In genomic region chr6:30613251-30614043, GRCh38 we compare ENCODE assay signal across 8 cellular contexts. TPM values are rescaled to one million over a fixed set of nuclear protein-coding genes. Genes with fewer than 3 reads are reported as not detected.
A peak's percentile ranks its signal among the peaks of the same experiment; 100 is the strongest.
DNase-seq lines count a peak whose midpoint lies in the region; ATAC-seq, FAIRE-seq and TF ChIP-seq lines count a peak whose summit lies in the region.

No MANE protein-coding gene starts in this region.

- intact Hi-C loops in psoas muscle (cut with DNase I), result loop anchor here in 1 of 2 donors (5.0 kb wide), 1 partner anchor 36 kb away; no protein-coding TSS in a partner anchor

- no peak for ATAC-seq in psoas muscle

- H3K36me3 ChIP-seq in Peyer's patch (peaks cover 0 to 28% (median 2%) of the 10 kb centered on the region in 3 donors), psoas muscle (ENCODE audit: insufficient read depth in 1 of 2, low read depth in 1 of 2) (peaks cover 4 to 27% of the 10 kb centered on the region in 2 donors)

- FAIRE-seq in GM12891 (lab: Jason Lieb, UNC), result no peak

- no peaks in the 10 kb centered on the region for H3K27me3 ChIP-seq in Peyer's patch
- no peaks in the 10 kb centered on the region for H3K27me3 ChIP-seq in psoas muscle (ENCODE audit: insufficient read depth in 3 of 3, low read length in 2 of 3)

- peaks cover 0 to 35% (median 6%) of the 10 kb centered on the region in 4 donors for H3K4me1 ChIP-seq in Peyer's patch
- peaks cover 43% of the 10 kb centered on the region for H3K4me1 ChIP-seq in psoas muscle

- DNase-seq in GM12891 (ENCODE audit: insufficient read length, low spot score) (no peak), Peyer's patch (no peak), epithelial cell of esophagus (ENCODE audit: low read depth) (peak; percentile 58), psoas muscle (no peak), DMS53 treated with DMSO at 0.1 percent for 48 hours (lab: John Stamatoyannopoulos, UW; ENCODE audit: unreplicated experiment) (no peak), ecto neural progenitor cell (ENCODE audit: low spot score) (no peak)
- no peak for DNase-seq in stimulated activated naive CD4-positive, alpha-beta T cell treated with Interleukin-2 at 50 U/mL for 16 hours (lab: John Stamatoyannopoulos, UW)
- no peak for DNase-seq in NK-92 treated with Interleukin-12 subunit alpha and Interleukin-12 subunit beta, amount 100 ng/mL, for 24 hours (lab: John Stamatoyannopoulos, UW)

- peak; percentile 57; the same call in 1 of the 2 replicates for TF ChIP-seq POLR2A in GM12891 (IDR thresholded peaks at IDR 0.05; ENCODE audit: low read depth, low read length)
- TF ChIP-seq POLR2A in Peyer's patch (IDR thresholded peaks at IDR 0.05), result no peak

- no peaks in the 10 kb centered on the region for H3K9me3 ChIP-seq in Peyer's patch
- no peaks in the 10 kb centered on the region for H3K9me3 ChIP-seq in psoas muscle

- H3K27ac ChIP-seq in Peyer's patch, result peak overlapping the region in 3 of 4 donors; percentile 23 to 97 (median 87)
- peak overlapping the region; percentile 99 for H3K27ac ChIP-seq in psoas muscle

- peak overlapping the region in 1 of 4 donors; percentile 86 for H3K4me3 ChIP-seq in Peyer's patch
- H3K4me3 ChIP-seq in epithelial cell of esophagus (ENCODE audit: low read length), result no peak overlapping the region
- H3K4me3 ChIP-seq in psoas muscle, result peak overlapping the region; percentile 84

- TF ChIP-seq CTCF in Peyer's patch (IDR thresholded peaks at IDR 0.05) (no peak), epithelial cell of esophagus (IDR thresholded peaks at IDR 0.05; ENCODE audit: insufficient read depth, low read depth, low read length, missing control alignments) (no peak), psoas muscle (IDR thresholded peaks at IDR 0.05) (no peak)

TF ChIP-seq in GM12891, 5 proteins besides CTCF, POLR2A, EP300 and RAD21:
- TF ChIP-seq SPI1 (IDR thresholded peaks at IDR 0.05; ENCODE audit: low read depth, low read length) (no peak), TAF1 (IDR thresholded peaks at IDR 0.05; ENCODE audit: low read depth, low read length) (no peak), PAX5 (IDR thresholded peaks at IDR 0.05; ENCODE audit: insufficient read depth, low read length, severe bottlenecking) (no peak), POU2F2 (IDR thresholded peaks at IDR 0.05; ENCODE audit: low read depth, low read length) (no peak), POLR2AphosphoS5 (IDR thresholded peaks at IDR 0.05; ENCODE audit: low read depth, low read length) (no peak)

RNA-seq across cellular contexts. Expression of gene PPP1R10, which starts 3.6 kb away (rescaled TPM):
- 10.6 TPM for polyA plus RNA-seq in GM12891 (2012; ENCODE audit: low read depth, missing spikeins)
- total RNA-seq in Peyer's patch (10 to 100 TPM; 47.6 to 74.0 (median 61.3) TPM), psoas muscle (10 to 100 TPM; 27.1 to 42.5 (median 31.6) TPM)
- polyA plus RNA-seq in psoas muscle, result 10 to 100 TPM in 2 of 3 donors, 1 to 10 TPM in 1; 5.5 to 23.2 (median 10.1) TPM

RNA-seq across cellular contexts. Expression of gene MRPS18B, which starts 4.2 kb away (rescaled TPM):
- 94.9 TPM for polyA plus RNA-seq in GM12891 (2012; ENCODE audit: low read depth, missing spikeins)
- 10 to 100 TPM; 35.3 to 59.8 (median 42.5) TPM for total RNA-seq in Peyer's patch
- 100 to 1,000 TPM; 109 to 184 (median 152) TPM for total RNA-seq in psoas muscle
- polyA plus RNA-seq in psoas muscle, result 100 to 1,000 TPM; 241 to 303 (median 242) TPM

RNA-seq across cellular contexts. Expression of gene ATAT1, which starts 13.2 kb away (rescaled TPM):
- 10.0 TPM for polyA plus RNA-seq in GM12891 (2012; ENCODE audit: low read depth, missing spikeins)
- total RNA-seq in Peyer's patch (10 to 100 TPM in 2 of 4 donors, 1 to 10 TPM in 2; 8.2 to 25.2 (median 15.1) TPM), psoas muscle (1 to 10 TPM; 2.1 to 5.2 (median 2.9) TPM)
- polyA plus RNA-seq in psoas muscle, result 1 to 10 TPM; 1.9 to 4.7 (median 4.4) TPM

RNA-seq across cellular contexts. Expression of gene C6orf136, which starts 33.5 kb away (rescaled TPM):
- polyA plus RNA-seq in GM12891 (2012; ENCODE audit: low read depth, missing spikeins), result 13.7 TPM
- total RNA-seq in Peyer's patch (100 to 1,000 TPM in 2 of 4 donors, 10 to 100 TPM in 2; 35.5 to 111 (median 83.8) TPM), psoas muscle (10 to 100 TPM; 21.8 to 52.8 (median 27.2) TPM)
- polyA plus RNA-seq in psoas muscle, result 10 to 100 TPM; 36.4 to 60.2 (median 42.6) TPM

RNA-seq across cellular contexts. Expression of gene ABCF1, which starts 42.2 kb away (rescaled TPM):
- polyA plus RNA-seq in GM12891 (2012; ENCODE audit: low read depth, missing spikeins), result 48.8 TPM
- total RNA-seq in Peyer's patch (100 to 1,000 TPM in 1 of 4 donors, 10 to 100 TPM in 3; 38.6 to 328 (median 45.2) TPM), psoas muscle (100 to 1,000 TPM in 1 of 4 donors, 10 to 100 TPM in 3; 64.2 to 108 (median 95.5) TPM)
- polyA plus RNA-seq in psoas muscle, result 100 to 1,000 TPM in 2 of 3 donors, 10 to 100 TPM in 1; 53.8 to 119 (median 108) TPM
